ENCODE assay signal across 33 cellular contexts in the genomic region with DNA sequence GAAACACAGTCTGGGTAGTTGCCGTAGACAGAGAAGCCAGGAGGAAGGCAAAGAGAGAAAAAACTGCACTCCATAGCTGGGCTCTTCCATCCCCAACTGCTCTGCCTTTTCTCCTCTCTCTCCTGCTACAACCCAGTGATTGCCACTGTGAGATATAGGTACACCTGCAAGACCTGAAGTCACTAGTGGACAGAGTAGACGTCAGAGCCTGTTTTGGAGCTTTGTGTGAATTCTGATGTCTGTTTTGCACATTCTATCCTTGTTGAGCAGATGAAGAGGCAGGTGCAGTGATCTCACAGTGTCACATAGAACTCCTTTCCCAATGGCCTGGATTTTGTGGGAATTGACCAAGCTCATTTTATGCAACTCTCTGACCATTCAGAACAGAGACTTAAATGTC. TPM values are rescaled to one million over a fixed set of nuclear protein-coding genes. Genes with fewer than 3 reads are reported as not detected.
"Had no signal": no experiment of that assay in that cellular context is flagged by ENCODE, and none has a peak within 500 bp of the region (broad histone marks: within the 10 kb centered on the region; RNA-seq: fewer than 3 reads in every experiment).

No MANE protein-coding gene starts in this region.

- DNase-seq: effector CD8-positive, alpha-beta T cell; effector memory CD8-positive, alpha-beta T cell; esophagus squamous epithelium; foreskin fibroblast; foreskin melanocyte; gastrocnemius medialis; glutamatergic neuron; head of caudate nucleus; heart right ventricle; hippocampal formation; kidney glomerular epithelial cell; left colon; left ventricle myocardium inferior; lower lobe of right lung; mesenchymal stem cell; mucosa of descending colon; naive B cell had no signal

- H3K36me3 ChIP-seq: esophagus squamous epithelium, gastrocnemius medialis, heart right ventricle, left ventricle myocardium inferior, lower lobe of right lung had no signal

- H3K4me1 ChIP-seq: gastrocnemius medialis, heart right ventricle, left ventricle myocardium inferior, lower lobe of right lung had no signal

- H3K9me3 ChIP-seq: esophagus squamous epithelium, gastrocnemius medialis, heart right ventricle, left ventricle myocardium inferior, lower lobe of right lung, mucosa of descending colon had no signal

- FAIRE-seq: colon, endothelial cell of umbilical vein, islet of Langerhans, keratinocyte had no signal

- H3K27ac ChIP-seq: coronary artery, esophagus squamous epithelium, gastrocnemius medialis, heart right ventricle, left ventricle myocardium inferior, lower lobe of right lung had no signal

- H3K4me3 ChIP-seq: coronary artery, esophagus squamous epithelium, gastrocnemius medialis, heart right ventricle, left ventricle myocardium inferior, lower lobe of right lung, mucosa of descending colon had no signal

- ATAC-seq: effector memory CD8-positive, alpha-beta T cell; gastrocnemius medialis; heart right ventricle; left colon; left lobe of liver; lower lobe of right lung; mucosa of descending colon had no signal

- H3K27me3 ChIP-seq: gastrocnemius medialis had no signal

RNA-seq across cellular contexts. Expression of a gene that starts 2.2 kb away (rescaled TPM):
- total RNA-seq: cerebellum, dermis microvascular lymphatic vessel endothelial cell, endothelial cell of umbilical vein, epithelial cell of proximal tubule, esophagus squamous epithelium, glomerular endothelial cell, heart right ventricle, left colon, left ventricle myocardium inferior, lower lobe of right lung, lung microvascular endothelial cell, mesenteric fat pad, mesothelial cell of epicardium, mucosa of descending colon had no signal
- polyA plus RNA-seq: endothelial cell of umbilical vein, esophagus, keratinocyte had no signal

RNA-seq across cellular contexts. Expression of a gene that starts 44.2 kb away (rescaled TPM):
- total RNA-seq: cerebellum, dermis microvascular lymphatic vessel endothelial cell, endothelial cell of umbilical vein, epithelial cell of proximal tubule, esophagus squamous epithelium, glomerular endothelial cell, heart right ventricle, left ventricle myocardium inferior, lower leg skin, lower lobe of right lung, lung microvascular endothelial cell, mesenteric fat pad, myocyte had no signal
- polyA plus RNA-seq: endothelial cell of umbilical vein, keratinocyte had no signal
